Comparison of ENCODE assay signal across 15 cellular contexts in the genomic region with DNA sequence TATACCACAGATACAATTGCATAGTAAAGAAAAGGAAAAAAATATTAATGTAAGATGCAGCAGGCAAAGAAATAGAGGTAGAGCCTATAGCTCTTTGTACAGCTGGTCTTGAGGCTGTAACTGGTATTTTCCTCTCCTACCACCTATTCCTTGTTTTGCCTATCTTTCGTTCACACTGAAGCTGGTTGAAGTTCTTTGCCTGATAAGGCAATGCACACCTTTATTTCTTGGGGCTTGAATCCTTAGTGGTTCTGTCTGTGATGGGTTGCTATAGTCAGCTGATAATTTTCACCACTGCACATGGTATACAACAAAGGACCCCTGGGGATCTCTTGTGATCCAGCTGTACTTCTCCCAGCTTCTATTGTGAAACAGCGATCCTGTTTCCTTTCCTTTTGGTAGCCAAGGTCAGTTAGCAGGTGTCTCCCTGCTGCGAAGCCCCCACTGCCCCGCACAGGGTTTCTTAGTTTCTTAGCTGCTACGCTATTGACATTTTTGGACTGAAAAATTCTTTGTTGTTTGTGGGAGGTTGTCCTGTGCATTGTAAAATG.
"Had no signal": no experiment of that assay in that cellular context is flagged by ENCODE, and none has a peak within 500 bp of the region (broad histone marks: within the 10 kb centered on the region; RNA-seq: fewer than 3 reads in every experiment).

No MANE protein-coding gene starts in this region.

- H3K4me1 ChIP-seq: right lobe of liver, upper lobe of left lung had no signal

- H3K4me2 ChIP-seq: smooth muscle cell had no signal

- H3K27me3 ChIP-seq: ovary, right lobe of liver, upper lobe of left lung had no signal

- ATAC-seq: activated CD4-positive, CD25-positive, alpha-beta regulatory T cell treated with anti-CD3 and anti-CD28 coated beads, Interleukin-2, amount 50 U/mL, for 24 hours; esophagus mucosa; left lobe of liver; right lobe of liver; stimulated activated naive CD8-positive, alpha-beta T cell treated with anti-CD3 and anti-CD28 coated beads, Interleukin-15, Interleukin-2, amounts not matched to agents 100 U/mL and 50 U/mL, for 24 hours had no signal

- H3K4me3 ChIP-seq: coronary artery, ovary, right lobe of liver, smooth muscle cell, upper lobe of left lung had no signal

- H3K9me3 ChIP-seq: ovary, right lobe of liver, upper lobe of left lung had no signal

- DNase-seq: activated naive CD4-positive, alpha-beta T cell; activated naive CD8-positive, alpha-beta T cell treated with anti-CD3 and anti-CD28 coated beads, Interleukin-2, amount 10 ng/mL, durations not matched to agents 7 days and 5 days; central memory CD4-positive, alpha-beta T cell; midbrain; ovary; right lobe of liver; stimulated activated CD4-positive, alpha-beta T cell treated with anti-CD3 and anti-CD28 coated beads, Interleukin-4, amount 100 ng/mL, for 4 hours; stimulated activated CD8-positive, alpha-beta memory T cell treated with anti-CD3 and anti-CD28 coated beads, Interleukin-4, amount 100 ng/mL, for 48 hours; stimulated activated naive CD8-positive, alpha-beta T cell treated with anti-CD3 and anti-CD28 coated beads, Interleukin-15, Interleukin-2, amounts not matched to agents 100 U/mL and 50 U/mL, for 24 hours; upper lobe of left lung had no signal

- H3K36me3 ChIP-seq: ovary, right lobe of liver, upper lobe of left lung had no signal

- H3K27ac ChIP-seq: coronary artery, ovary, right lobe of liver, upper lobe of left lung had no signal
